In the genomic region with DNA sequence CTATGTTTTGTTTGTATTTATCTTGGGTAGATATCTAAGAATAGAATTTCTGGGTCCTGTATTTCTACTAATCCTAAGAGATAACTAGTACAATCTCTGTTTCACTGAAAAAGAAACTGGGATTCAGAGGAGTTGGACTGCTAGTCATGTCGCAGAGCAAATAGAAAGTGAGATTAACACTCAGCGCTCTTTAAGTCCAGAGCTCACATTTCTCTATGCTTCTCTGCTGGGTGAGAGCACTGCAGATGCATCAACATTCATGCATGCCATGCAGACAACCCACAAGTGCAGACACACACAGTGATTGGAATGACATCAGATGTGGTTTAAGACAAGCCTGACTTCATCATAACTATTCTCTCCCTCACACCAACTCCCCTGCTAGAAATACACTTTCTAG, we compare ENCODE assay signal across 20 cellular contexts.
"Had no signal": no experiment of that assay in that cellular context is flagged by ENCODE, and none has a peak within 500 bp of the region (broad histone marks: within the 10 kb centered on the region; RNA-seq: fewer than 3 reads in every experiment).

No MANE protein-coding gene starts in this region.

- H3K27me3 ChIP-seq: SJSA1 had no signal

- H3K27ac ChIP-seq: SJSA1, SK-N-MC had no signal

- DNase-seq: Karpas-422, KG1, MV-4-11, NCI-H1048, NCI-H1105, NCI-H1417, NCI-H1436 treated with DMSO at 0.1 percent for 48 hours, NCI-H1694 treated with DMSO at 0.1 percent for 48 hours, NCI-H1930, NCI-H2081, NCI-H2107, NCI-H2227 treated with DMSO at 0.1 percent for 48 hours, NCI-H524, NCI-H526 treated with DMSO at 0.1 percent for 48 hours, NCI-H748 treated with DMSO at 0.1 percent for 48 hours, Right ventricle myocardium superior, RPMI8226, SIG-M5 had no signal

- H3K36me3 ChIP-seq: SJSA1 had no signal

- H3K4me3 ChIP-seq: SJSA1, SK-N-MC had no signal

- H3K9me3 ChIP-seq: SJSA1 had no signal

- H3K4me1 ChIP-seq: SJSA1 had no signal
